ENCODE assay signal across 1 cellular context in genomic region chr3:81300324-81300927, GRCh38.
TF ChIP-seq lines count a peak whose summit lies in the region.

No MANE protein-coding gene starts in this region.

TF ChIP-seq in HepG2, 621 proteins besides CTCF, POLR2A, EP300 and RAD21 (continued from another document and continues in another):
- TF ChIP-seq GABPA (IDR thresholded peaks at IDR 0.05; ENCODE audit: low read depth, low read length) (no peak), GABPA (CRISPR knock-in tag; IDR thresholded peaks at IDR 0.05; ENCODE audit: low read depth) (peak; percentile 55), PITX1 (CRISPR knock-in tag; IDR thresholded peaks at IDR 0.05) (peak; percentile 98), ZFP90 (CRISPR knock-in tag; IDR thresholded peaks at IDR 0.05; ENCODE audit: borderline replicate concordance) (peak; percentile 90), ZBTB42 (CRISPR knock-in tag; IDR thresholded peaks at IDR 0.05) (no peak), UBTF (CRISPR knock-in tag; IDR thresholded peaks at IDR 0.05) (no peak), NR2F6 (IDR thresholded peaks at IDR 0.05) (peak; percentile 99), NR2F6 (CRISPR knock-in tag; IDR thresholded peaks at IDR 0.05) (peak; percentile 95), ZNF101 (CRISPR knock-in tag; IDR thresholded peaks at IDR 0.05; ENCODE audit: borderline replicate concordance, low read depth) (no peak), FOSL1 (CRISPR knock-in tag; IDR thresholded peaks at IDR 0.05; ENCODE audit: borderline replicate concordance) (peak; percentile 97), HNRNPLL (IDR thresholded peaks at IDR 0.05; ENCODE audit: low read depth, low read length, poor library complexity, severe bottlenecking) (no peak), PAXIP1 (CRISPR knock-in tag; conservative IDR thresholded peaks at IDR 0.05) (peak; percentile 96), ZNF572 (CRISPR knock-in tag; IDR thresholded peaks at IDR 0.05) (no peak), SNRNP70 (IDR thresholded peaks at IDR 0.05; ENCODE audit: low read depth, low read length) (no peak), TFE3 (CRISPR knock-in tag; IDR thresholded peaks at IDR 0.05) (peak; percentile 83), GFI1 (CRISPR knock-in tag; IDR thresholded peaks at IDR 0.05; ENCODE audit: borderline replicate concordance) (peak; percentile 100), AHDC1 (CRISPR knock-in tag; IDR thresholded peaks at IDR 0.05; ENCODE audit: borderline replicate concordance) (peak; percentile 100), TBL1XR1 (IDR thresholded peaks at IDR 0.05; ENCODE audit: borderline replicate concordance, low read length, partially characterized antibody) (peak; percentile 87), ZNF646 (CRISPR knock-in tag; IDR thresholded peaks at IDR 0.05) (no peak), ZNF83 (CRISPR knock-in tag; IDR thresholded peaks at IDR 0.05; ENCODE audit: borderline replicate concordance) (no peak), NR2C2 (CRISPR knock-in tag; IDR thresholded peaks at IDR 0.05; ENCODE audit: borderline replicate concordance) (peak; percentile 74), ZNF501 (CRISPR knock-in tag; IDR thresholded peaks at IDR 0.05) (no peak), SMARCE1 (IDR thresholded peaks at IDR 0.05; ENCODE audit: borderline replicate concordance) (peak; percentile 95; the same call in 1 of the 2 replicates), MAFG (CRISPR knock-in tag; IDR thresholded peaks at IDR 0.05) (no peak), HOXD1 (CRISPR knock-in tag; IDR thresholded peaks at IDR 0.05) (peak; percentile 99), NR2F1 (CRISPR knock-in tag; IDR thresholded peaks at IDR 0.05) (peak; percentile 87 to 99), DRAP1 (CRISPR knock-in tag; IDR thresholded peaks at IDR 0.05) (peak; percentile 61), MEF2D (CRISPR knock-in tag; IDR thresholded peaks at IDR 0.05) (peak; percentile 97), ELF1 (CRISPR knock-in tag; IDR thresholded peaks at IDR 0.05) (peak; percentile 47; the same call in 1 of the 2 replicates), ZNF777 (CRISPR knock-in tag; IDR thresholded peaks at IDR 0.05) (no peak), ZNF367 (CRISPR knock-in tag; IDR thresholded peaks at IDR 0.05; ENCODE audit: borderline replicate concordance) (no peak)
- TF ChIP-seq, protein P1, sequence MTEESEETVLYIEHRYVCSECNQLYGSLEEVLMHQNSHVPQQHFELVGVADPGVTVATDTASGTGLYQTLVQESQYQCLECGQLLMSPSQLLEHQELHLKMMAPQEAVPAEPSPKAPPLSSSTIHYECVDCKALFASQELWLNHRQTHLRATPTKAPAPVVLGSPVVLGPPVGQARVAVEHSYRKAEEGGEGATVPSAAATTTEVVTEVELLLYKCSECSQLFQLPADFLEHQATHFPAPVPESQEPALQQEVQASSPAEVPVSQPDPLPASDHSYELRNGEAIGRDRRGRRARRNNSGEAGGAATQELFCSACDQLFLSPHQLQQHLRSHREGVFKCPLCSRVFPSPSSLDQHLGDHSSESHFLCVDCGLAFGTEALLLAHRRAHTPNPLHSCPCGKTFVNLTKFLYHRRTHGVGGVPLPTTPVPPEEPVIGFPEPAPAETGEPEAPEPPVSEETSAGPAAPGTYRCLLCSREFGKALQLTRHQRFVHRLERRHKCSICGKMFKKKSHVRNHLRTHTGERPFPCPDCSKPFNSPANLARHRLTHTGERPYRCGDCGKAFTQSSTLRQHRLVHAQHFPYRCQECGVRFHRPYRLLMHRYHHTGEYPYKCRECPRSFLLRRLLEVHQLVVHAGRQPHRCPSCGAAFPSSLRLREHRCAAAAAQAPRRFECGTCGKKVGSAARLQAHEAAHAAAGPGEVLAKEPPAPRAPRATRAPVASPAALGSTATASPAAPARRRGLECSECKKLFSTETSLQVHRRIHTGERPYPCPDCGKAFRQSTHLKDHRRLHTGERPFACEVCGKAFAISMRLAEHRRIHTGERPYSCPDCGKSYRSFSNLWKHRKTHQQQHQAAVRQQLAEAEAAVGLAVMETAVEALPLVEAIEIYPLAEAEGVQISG (CRISPR knock-in tag; IDR thresholded peaks at IDR 0.05): peak; percentile 34; the same call in 1 of the 2 replicates
